ENCODE assay signal across 8 cellular contexts in genomic region chr1:111222308-111223125, GRCh38. TPM values are rescaled to one million over a fixed set of nuclear protein-coding genes. Genes with fewer than 3 reads are reported as not detected.
DNase-seq lines count a peak whose midpoint lies in the region; ATAC-seq and TF ChIP-seq lines count a peak whose summit lies in the region.

No MANE protein-coding gene starts in this region.

- H3K27me3 Mint-ChIP-seq in osteocyte (ENCODE audit: unreplicated experiment) (peaks cover 21% of the 10 kb centered on the region), type B pancreatic cell (no peaks in the 10 kb centered on the region)

- H3K4me3 Mint-ChIP-seq in osteocyte (ENCODE audit: unreplicated experiment): no peak overlapping the region
- H3K4me3 Mint-ChIP-seq in type B pancreatic cell: no peak overlapping the region

- peaks cover 23% of the 10 kb centered on the region for H3K4me1 Mint-ChIP-seq in osteocyte (ENCODE audit: unreplicated experiment)
- peaks cover 31% of the 10 kb centered on the region for H3K4me1 Mint-ChIP-seq in type B pancreatic cell (ENCODE audit: unreplicated experiment)

- H3K36me3 Mint-ChIP-seq in osteocyte (ENCODE audit: unreplicated experiment): no peaks in the 10 kb centered on the region
- H3K36me3 Mint-ChIP-seq in type B pancreatic cell: no peaks in the 10 kb centered on the region

- peak; percentile 96 for TF ChIP-seq CTCF in foreskin keratinocyte (conservative IDR thresholded peaks at IDR 0.05)
- TF ChIP-seq CTCF in osteocyte (IDR thresholded peaks at IDR 0.05): peak; percentile 81
- peak; percentile 86 for TF ChIP-seq CTCF in type B pancreatic cell (conservative IDR thresholded peaks at IDR 0.05)

- no peaks in the 10 kb centered on the region for H3K27me3 ChIP-seq in foreskin keratinocyte

- H3K9me3 Mint-ChIP-seq in osteocyte (ENCODE audit: unreplicated experiment) (no peaks in the 10 kb centered on the region), type B pancreatic cell (no peaks in the 10 kb centered on the region)

- no peaks in the 10 kb centered on the region for H3K4me1 ChIP-seq in foreskin keratinocyte

- ATAC-seq in GM19035 (IDR thresholded peaks at IDR 0.05; ENCODE audit: unreplicated experiment) (peak; percentile 0), foreskin keratinocyte (peak; percentile 93)

- H3K27ac Mint-ChIP-seq in osteocyte (ENCODE audit: unreplicated experiment) (no peak overlapping the region), type B pancreatic cell (peak overlapping the region; percentile 84)

- DNase-seq in AML-193 (lab: John Stamatoyannopoulos, UW) (peak; percentile 38 to 64), KBM-7 (peak; percentile 72), SHP77 (lab: John Stamatoyannopoulos, UW) (peak; percentile 35 to 64), foreskin keratinocyte (peak; percentile 69 to 88), osteocyte (ENCODE audit: extremely low spot score, unreplicated experiment) (peak; percentile 87), type B pancreatic cell (ENCODE audit: extremely low spot score, unreplicated experiment) (peak; percentile 78)
- DNase-seq in activated effector memory CD4-positive, alpha-beta T cell treated with anti-CD3 and anti-CD28 coated beads, Interleukin-2, amount 50 U/mL, for 16 hours: peak; percentile 90

- in situ Hi-C loops in KBM-7 (cut with MboI; ENCODE audit: low pct_unique_long_range_greater_than_20kb, low sequenced_read_pairs): loop anchor here (10.0 kb wide), 2 partner anchors 172 to 542 kb away; no protein-coding TSS in a partner anchor

- H3K27ac ChIP-seq in foreskin keratinocyte: no peak overlapping the region

RNA-seq across cellular contexts. Expression of gene CHI3L2, which starts 5.0 kb away (rescaled TPM):
- total RNA-seq in foreskin keratinocyte: 0.28 and 0.48 TPM in 2 replicates
- polyA plus RNA-seq in foreskin keratinocyte: 0.49 and 0.50 TPM in 2 replicates
- not detected in 2 replicates for total RNA-seq in osteocyte
- 0.72 and 3.4 TPM in 2 replicates for total RNA-seq in type B pancreatic cell (ENCODE audit: low replicate concordance)

RNA-seq across cellular contexts. Expression of gene DENND2D, which starts 22.1 kb away (rescaled TPM):
- total RNA-seq in foreskin keratinocyte (13.3 and 17.2 TPM in 2 replicates), osteocyte (not detected in 2 replicates), type B pancreatic cell (ENCODE audit: low replicate concordance) (6.3 and 12.7 TPM in 2 replicates)
- 9.7 and 12.7 TPM in 2 replicates for polyA plus RNA-seq in foreskin keratinocyte
